ENCODE assay signal across 8 cellular contexts in genomic region chr19:29666634-29667389, GRCh38. TPM values are rescaled to one million over a fixed set of nuclear protein-coding genes. Genes with fewer than 3 reads are reported as not detected.
A peak's percentile ranks its signal among the peaks of the same experiment; 100 is the strongest.
DNase-seq lines count a peak whose midpoint lies in the region; ATAC-seq and TF ChIP-seq lines count a peak whose summit lies in the region.

No MANE protein-coding gene starts in this region.

- H3K27ac ChIP-seq in prostate gland, result peak overlapping the region; percentile 89 to 91

- DNase-seq in A172 (ENCODE audit: low spot score) (peak; percentile 64), HT1080 (ENCODE audit: low read depth) (peak; percentile 49), left ventricle myocardium superior (peak; percentile 86), prostate gland (ENCODE audit: low spot score) (peak; percentile 70)
- DNase-seq in activated naive CD8-positive, alpha-beta T cell treated with anti-CD3 and anti-CD28 coated beads for 36 hours, result no peak

- no peak for TF ChIP-seq CTCF in prostate gland (IDR thresholded peaks at IDR 0.05)

- intact Hi-C loops in left ventricle myocardium superior (cut with micrococcal nuclease) (no loop called here), prostate gland (cut with DNase I) (loop anchor here (10.0 kb wide), 1 partner anchor 48 kb away; the partner anchor contains the start of gene C19orf12)

- H3K9me3 ChIP-seq in prostate gland, result no peaks in the 10 kb centered on the region

- 24% methylated on average over 18 of the region's 18 CpGs for WGBS in prostate gland

- peaks cover 75% of the 10 kb centered on the region for H3K4me1 Mint-ChIP-seq in activated naive CD8-positive, alpha-beta T cell treated with anti-CD3 and anti-CD28 coated beads for 36 hours

- H3K27ac Mint-ChIP-seq in activated naive CD8-positive, alpha-beta T cell treated with anti-CD3 and anti-CD28 coated beads for 36 hours, result peak overlapping the region; percentile 85

- H3K4me1 ChIP-seq in prostate gland (replicated peaks), result peaks cover 34% of the 10 kb centered on the region

- peak; percentile 34 for ATAC-seq in left ventricle myocardium superior
- no peak for ATAC-seq in GM18867 (IDR thresholded peaks at IDR 0.05; ENCODE audit: unreplicated experiment)
- ATAC-seq in GM21423 (IDR thresholded peaks at IDR 0.05; ENCODE audit: unreplicated experiment), result no peak
- ATAC-seq in HG03460 (IDR thresholded peaks at IDR 0.05; ENCODE audit: unreplicated experiment), result no peak

- H3K36me3 ChIP-seq in prostate gland, result no peaks in the 10 kb centered on the region

- peak overlapping the region; percentile 76 to 88 for H3K4me3 ChIP-seq in prostate gland

- peaks cover 3% of the 10 kb centered on the region for H3K9me3 Mint-ChIP-seq in activated naive CD8-positive, alpha-beta T cell treated with anti-CD3 and anti-CD28 coated beads for 36 hours

- no peaks in the 10 kb centered on the region for H3K27me3 Mint-ChIP-seq in activated naive CD8-positive, alpha-beta T cell treated with anti-CD3 and anti-CD28 coated beads for 36 hours

- H3K27me3 ChIP-seq in prostate gland (replicated peaks; ENCODE audit: insufficient read depth), result no peaks in the 10 kb centered on the region

- peaks cover 38% of the 10 kb centered on the region for H3K36me3 Mint-ChIP-seq in activated naive CD8-positive, alpha-beta T cell treated with anti-CD3 and anti-CD28 coated beads for 36 hours

- TF ChIP-seq POLR2A in prostate gland (IDR thresholded peaks at IDR 0.05), result peak; percentile 36

- H3K4me3 Mint-ChIP-seq in activated naive CD8-positive, alpha-beta T cell treated with anti-CD3 and anti-CD28 coated beads for 36 hours, result peak overlapping the region; percentile 89

RNA-seq across cellular contexts. Expression of gene PLEKHF1, which starts 1.6 kb away (rescaled TPM):
- total RNA-seq in A172 (2014; rRNA removed; shearing (Covaris generic)), result 8.7 and 9.2 TPM in 2 replicates
- total RNA-seq in HT1080 (2014; rRNA removed; shearing (Covaris generic)), result 15.5 and 16.1 TPM in 2 replicates
- 6.5 and 7.7 TPM in 2 replicates for polyA plus RNA-seq in HT1080 (2015; cell fraction: cytosol; rRNA removed)
- polyA plus RNA-seq in HT1080 (2015; cell fraction: nucleus; rRNA removed), result 7.8 and 10.4 TPM in 2 replicates
- total RNA-seq in activated naive CD8-positive, alpha-beta T cell treated with anti-CD3 and anti-CD28 coated beads for 36 hours, result 10 to 100 TPM; 21.7 to 22.2 TPM
- 44.7 TPM for total RNA-seq in left ventricle myocardium superior
- total RNA-seq in prostate gland, result 10 to 100 TPM; 64.3 to 64.4 TPM

RNA-seq across cellular contexts. Expression of gene C19orf12, which starts 48.2 kb away (rescaled TPM):
- 35.1 and 44.9 TPM in 2 replicates for total RNA-seq in A172 (2014; rRNA removed; shearing (Covaris generic))
- total RNA-seq in HT1080 (2014; rRNA removed; shearing (Covaris generic)), result 34.3 and 34.5 TPM in 2 replicates
- 27.9 and 34.2 TPM in 2 replicates for polyA plus RNA-seq in HT1080 (2015; cell fraction: cytosol; rRNA removed)
- 25.0 and 31.8 TPM in 2 replicates for polyA plus RNA-seq in HT1080 (2015; cell fraction: nucleus; rRNA removed)
- 10 to 100 TPM; 30.9 to 32.3 TPM for total RNA-seq in activated naive CD8-positive, alpha-beta T cell treated with anti-CD3 and anti-CD28 coated beads for 36 hours
- 57.0 TPM for total RNA-seq in left ventricle myocardium superior
- 10 to 100 TPM; 27.9 to 42.4 TPM for total RNA-seq in prostate gland
